In genomic region chr2:84459028-84459943, GRCh38 we compare ENCODE assay signal across 8 cellular contexts. TPM values are rescaled to one million over a fixed set of nuclear protein-coding genes. Genes with fewer than 3 reads are reported as not detected.
A peak's percentile ranks its signal among the peaks of the same experiment; 100 is the strongest.
DNase-seq lines count a peak whose midpoint lies in the region; ATAC-seq and TF ChIP-seq lines count a peak whose summit lies in the region.

Gene SUCLG1, minus strand, starts transcription at chr2:84459280. Its CDS starts 11 bp downstream, at chr2:84459269.

- H3K27me3 Mint-ChIP-seq in activated T-helper 1 cell treated with anti-CD3 and anti-CD28 coated beads, Interleukin-12 subunit alpha, Interleukin-12 subunit beta, Interleukin-2, Interleukin-4 antibody, amounts not matched to agents 30 ng/mL and 10 ng/mL and 1 ng/mL, durations not matched to agents 14 hours and 24 hours and 36 hours (ENCODE audit: insufficient read depth): no peaks in the 10 kb centered on the region
- H3K27me3 Mint-ChIP-seq in naive B cell: no peaks in the 10 kb centered on the region
- H3K27me3 Mint-ChIP-seq in stimulated activated naive B cell treated with anti-CD40 and anti-IgM and Interleukin-4, amounts not matched to agents 10 μg/mL and 1 μg/mL and 100 μg/mL, for 72 hours: no peaks in the 10 kb centered on the region

- H3K4me2 ChIP-seq in DND-41 (ENCODE audit: insufficient read depth, low read length) (peak within 1 kb of the TSS; percentile 77), GM23248 (ENCODE audit: unreplicated experiment) (peak within 1 kb of the TSS; percentile 82)

- H3F3A ChIP-seq in GM23248 (ENCODE audit: insufficient read depth): no peaks in the 10 kb centered on the region

- TF ChIP-seq CTCF in DND-41 (IDR thresholded peaks at IDR 0.05; ENCODE audit: borderline replicate concordance, extremely low read depth, low read length, poor library complexity, severe bottlenecking): no peak

- H3K4me3 ChIP-seq in DND-41 (ENCODE audit: low read depth in 1 of 2, low read length in 2 of 2) (peak within 1 kb of the TSS; percentile 87 to 89), GM23248 (peak within 1 kb of the TSS; percentile 95)

- peaks cover 52% of the 10 kb centered on the region for H3K4me1 Mint-ChIP-seq in activated T-helper 1 cell treated with anti-CD3 and anti-CD28 coated beads, Interleukin-12 subunit alpha, Interleukin-12 subunit beta, Interleukin-2, Interleukin-4 antibody, amounts not matched to agents 30 ng/mL and 10 ng/mL and 1 ng/mL, durations not matched to agents 14 hours and 24 hours and 36 hours (ENCODE audit: low read depth)
- H3K4me1 Mint-ChIP-seq in naive B cell: peaks cover 31 to 48% (median 32%) of the 10 kb centered on the region in 3 donors
- H3K4me1 Mint-ChIP-seq in stimulated activated naive B cell treated with anti-CD40 and anti-IgM and Interleukin-4, amounts not matched to agents 10 μg/mL and 1 μg/mL and 100 μg/mL, for 72 hours: peaks cover 26 to 41% of the 10 kb centered on the region in 2 donors

- H3K4me1 ChIP-seq in DND-41 (ENCODE audit: insufficient read depth, low read length) (peaks cover 35% of the 10 kb centered on the region), GM23248 (ENCODE audit: insufficient read depth) (peaks cover 15% of the 10 kb centered on the region)

- no peaks in the 10 kb centered on the region for H3K9me2 ChIP-seq in GM23248 (ENCODE audit: insufficient read depth)

- no peaks in the 10 kb centered on the region for H3K27me3 ChIP-seq in DND-41 (ENCODE audit: insufficient read depth, low read length, poor library complexity)
- no peaks in the 10 kb centered on the region for H3K27me3 ChIP-seq in GM23248 (replicated peaks; ENCODE audit: insufficient read depth)

- H4K20me1 ChIP-seq in DND-41 (ENCODE audit: insufficient read depth, low read length): peaks cover 13% of the 10 kb centered on the region; the same call in 1 of the 2 replicates
- no peaks in the 10 kb centered on the region for H4K20me1 ChIP-seq in GM23248 (ENCODE audit: insufficient read depth)

- H3K79me2 ChIP-seq in DND-41 (ENCODE audit: insufficient read depth, low read length) (peaks cover 47% of the 10 kb centered on the region), GM23248 (ENCODE audit: insufficient read depth) (peaks cover 48% of the 10 kb centered on the region)

- in situ Hi-C loops in GM23248 (cut with MboI): no loop called here

- intact Hi-C loops in activated T-helper 1 cell treated with anti-CD3 and anti-CD28 coated beads, Interleukin-12 subunit alpha, Interleukin-12 subunit beta, Interleukin-2, Interleukin-4 antibody, amounts not matched to agents 30 ng/mL and 10 ng/mL and 1 ng/mL, durations not matched to agents 14 hours and 24 hours and 36 hours (cut with micrococcal nuclease): loop anchor here (1.0 kb wide), 4 partner anchors 57 to 512 kb away; partner anchors contain the start of genes DNAH6, KCMF1 and TRABD2A

- H3K9me3 ChIP-seq in DND-41 (ENCODE audit: insufficient read depth, low read length, severe bottlenecking) (no peaks in the 10 kb centered on the region), GM23248 (ENCODE audit: low read depth) (no peaks in the 10 kb centered on the region)

- H3K36me3 ChIP-seq in DND-41 (ENCODE audit: insufficient read depth, low read length): no peaks in the 10 kb centered on the region; the same call in 1 of the 2 replicates
- no peaks in the 10 kb centered on the region for H3K36me3 ChIP-seq in GM23248 (ENCODE audit: low read depth)

- peak; percentile 94 for ATAC-seq in DND-41 (ENCODE audit: insufficient read depth, low read depth)
- peak; percentile 94 to 95 for ATAC-seq in naive B cell (ENCODE audit: low read depth in 2 of 2)
- peak; percentile 97 for ATAC-seq in stimulated activated naive B cell treated with anti-CD40 and anti-IgM and Interleukin-4, amounts not matched to agents 10 μg/mL and 1 μg/mL and 100 μg/mL, for 72 hours (replicated peaks)

- H3K27ac Mint-ChIP-seq in activated T-helper 1 cell treated with anti-CD3 and anti-CD28 coated beads, Interleukin-12 subunit alpha, Interleukin-12 subunit beta, Interleukin-2, Interleukin-4 antibody, amounts not matched to agents 30 ng/mL and 10 ng/mL and 1 ng/mL, durations not matched to agents 14 hours and 24 hours and 36 hours: peak within 1 kb of the TSS; percentile 97
- peak within 1 kb of the TSS; percentile 95 to 100 (median 98) for H3K27ac Mint-ChIP-seq in naive B cell
- peak within 1 kb of the TSS; percentile 99 for H3K27ac Mint-ChIP-seq in stimulated activated naive B cell treated with anti-CD40 and anti-IgM and Interleukin-4, amounts not matched to agents 10 μg/mL and 1 μg/mL and 100 μg/mL, for 72 hours

- WGBS in GM23248 (ENCODE audit: low coverage in 1 of 2, low lambda C conversion rate in 2 of 2, missing lambda C conversion rate in 2 of 2), 2 experiments: 1% methylated on average over 51 to 57 of the region's 57 CpGs

- peak within 1 kb of the TSS; percentile 89 for H3K9ac ChIP-seq in DND-41 (ENCODE audit: low read depth, low read length)
- peak within 1 kb of the TSS; percentile 98 for H3K9ac ChIP-seq in GM23248

- H3K4me3 Mint-ChIP-seq in activated T-helper 1 cell treated with anti-CD3 and anti-CD28 coated beads, Interleukin-12 subunit alpha, Interleukin-12 subunit beta, Interleukin-2, Interleukin-4 antibody, amounts not matched to agents 30 ng/mL and 10 ng/mL and 1 ng/mL, durations not matched to agents 14 hours and 24 hours and 36 hours: peak within 1 kb of the TSS; percentile 94
- peak within 1 kb of the TSS; percentile 90 to 97 (median 95) for H3K4me3 Mint-ChIP-seq in naive B cell
- H3K4me3 Mint-ChIP-seq in stimulated activated naive B cell treated with anti-CD40 and anti-IgM and Interleukin-4, amounts not matched to agents 10 μg/mL and 1 μg/mL and 100 μg/mL, for 72 hours: peak within 1 kb of the TSS; percentile 90 to 94

- H3K27ac ChIP-seq in DND-41 (ENCODE audit: low read length) (peak within 1 kb of the TSS; percentile 97), GM23248 (peak within 1 kb of the TSS; percentile 75)

- no peaks in the 10 kb centered on the region for H3K9me3 Mint-ChIP-seq in activated T-helper 1 cell treated with anti-CD3 and anti-CD28 coated beads, Interleukin-12 subunit alpha, Interleukin-12 subunit beta, Interleukin-2, Interleukin-4 antibody, amounts not matched to agents 30 ng/mL and 10 ng/mL and 1 ng/mL, durations not matched to agents 14 hours and 24 hours and 36 hours
- no peaks in the 10 kb centered on the region for H3K9me3 Mint-ChIP-seq in naive B cell
- H3K9me3 Mint-ChIP-seq in stimulated activated naive B cell treated with anti-CD40 and anti-IgM and Interleukin-4, amounts not matched to agents 10 μg/mL and 1 μg/mL and 100 μg/mL, for 72 hours: no peaks in the 10 kb centered on the region

- H2AFZ ChIP-seq in DND-41 (ENCODE audit: low read depth, low read length) (peak within 1 kb of the TSS; percentile 96), GM23248 (peak within 1 kb of the TSS; percentile 98)

- peaks cover 4% of the 10 kb centered on the region for H3K36me3 Mint-ChIP-seq in activated T-helper 1 cell treated with anti-CD3 and anti-CD28 coated beads, Interleukin-12 subunit alpha, Interleukin-12 subunit beta, Interleukin-2, Interleukin-4 antibody, amounts not matched to agents 30 ng/mL and 10 ng/mL and 1 ng/mL, durations not matched to agents 14 hours and 24 hours and 36 hours (ENCODE audit: low read depth)
- H3K36me3 Mint-ChIP-seq in naive B cell: no peaks in the 10 kb centered on the region
- peaks cover 0 to 7% of the 10 kb centered on the region in 2 donors for H3K36me3 Mint-ChIP-seq in stimulated activated naive B cell treated with anti-CD40 and anti-IgM and Interleukin-4, amounts not matched to agents 10 μg/mL and 1 μg/mL and 100 μg/mL, for 72 hours

- DNase-seq in DND-41 (peak; percentile 87), GM23248 (peak; percentile 95), Kasumi-1 (lab: John Stamatoyannopoulos, UW) (peak; percentile 90), RPMI7951 (ENCODE audit: low read depth) (peak; percentile 87), fibroblast of gingiva (ENCODE audit: low read depth) (peak; percentile 81), naive B cell (peak; percentile 89)
- peak; percentile 82 for DNase-seq in activated T-helper 1 cell treated with anti-CD3 and anti-CD28 coated beads, Interleukin-12 subunit alpha, Interleukin-12 subunit beta, Interleukin-2, Interleukin-4 antibody, amounts not matched to agents 30 ng/mL and 10 ng/mL and 1 ng/mL, durations not matched to agents 14 hours and 24 hours and 36 hours (ENCODE audit: low spot score)
- DNase-seq in stimulated activated naive B cell treated with anti-CD40 and anti-IgM and Interleukin-4, amounts not matched to agents 10 μg/mL and 1 μg/mL and 100 μg/mL, for 72 hours: peak; percentile 85

RNA-seq across cellular contexts. Expression of gene SUCLG1, which starts in this region (rescaled TPM):
- 43.1 and 50.4 TPM in 2 replicates for total RNA-seq in GM23248 (2014; rRNA removed; shearing (Covaris generic))
- polyA plus RNA-seq in GM23248 (2016; fragmentation: Nextera tagmentation; extraction: Ambion mirVana) (80.2 and 92.1 TPM in 2 replicates), naive B cell (ENCODE audit: low read depth in 6 of 6) (10 to 100 TPM; 57.9 to 85.9 (median 64.0) TPM)
- 91.9 and 134 TPM in 2 replicates for total RNA-seq in RPMI7951 (2014; rRNA removed; shearing (Covaris generic))
- total RNA-seq in activated T-helper 1 cell treated with anti-CD3 and anti-CD28 coated beads, Interleukin-12 subunit alpha, Interleukin-12 subunit beta, Interleukin-2, Interleukin-4 antibody, amounts not matched to agents 30 ng/mL and 10 ng/mL and 1 ng/mL, durations not matched to agents 14 hours and 24 hours and 36 hours: 66.6 and 73.0 TPM in 2 replicates

Comparison
In these comparisons a context has a peak if more than half of its experiments do, and no peak if none do; other contexts are left out.
1. Peak in every context shown above with its lines: DNase-seq, ATAC-seq, H3K4me3 ChIP-seq and H3K27ac ChIP-seq.